Comparison of ENCODE assay signal across 8 cellular contexts in the genomic region with DNA sequence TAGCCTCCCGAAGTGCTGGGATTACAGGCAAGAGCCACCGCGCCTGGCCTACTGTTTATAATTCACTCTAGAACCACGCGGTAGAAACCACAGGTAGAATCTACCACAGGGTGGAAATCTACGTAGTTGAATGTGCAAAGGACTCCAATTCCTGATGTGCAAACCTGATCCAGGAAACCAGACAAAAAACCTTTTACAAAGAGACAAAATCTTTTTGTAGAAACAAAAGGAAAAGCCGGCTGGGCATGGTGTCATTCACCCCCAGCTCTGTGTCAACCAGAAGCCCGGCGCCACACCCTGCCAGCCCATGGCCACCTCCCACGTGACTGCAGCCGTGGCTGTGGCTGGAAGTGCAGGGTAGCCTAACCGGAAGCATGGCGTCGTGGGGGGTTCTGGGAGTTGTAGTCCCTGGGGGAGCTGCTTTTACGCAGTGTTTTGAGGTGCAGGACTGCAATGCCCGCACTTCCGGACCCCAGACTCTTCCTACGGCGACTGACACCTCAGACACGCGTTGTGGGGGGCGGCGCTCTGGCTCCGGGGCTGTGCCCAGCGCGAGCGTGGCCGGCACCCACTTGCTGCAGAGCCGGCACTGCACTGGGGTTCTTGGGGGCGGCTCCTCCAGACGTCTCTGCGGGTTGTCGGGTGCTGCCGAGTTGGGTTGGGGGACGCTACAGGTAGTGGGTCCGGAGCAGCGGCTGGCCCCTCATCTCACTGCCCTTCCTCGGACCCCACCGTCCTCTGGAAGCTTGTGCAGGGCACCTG. TPM values are rescaled to one million over a fixed set of nuclear protein-coding genes. Genes with fewer than 3 reads are reported as not detected.
DNase-seq lines count a peak whose midpoint lies in the region; ATAC-seq and TF ChIP-seq lines count a peak whose summit lies in the region.

No MANE protein-coding gene starts in this region.

- H3K4me1 Mint-ChIP-seq in nephron = peaks cover 8% of the 10 kb centered on the region

- ATAC-seq in stimulated activated naive CD8-positive, alpha-beta T cell treated with anti-CD3 and anti-CD28 coated beads, Interleukin-15, Interleukin-2, amounts not matched to agents 100 U/mL and 50 U/mL, for 24 hours = peak; percentile 99

- H3K27me3 Mint-ChIP-seq in nephron (ENCODE audit: low read depth) = peaks cover under 1% of the 10 kb centered on the region

- H3K36me3 Mint-ChIP-seq in nephron (ENCODE audit: low read depth) = no peaks in the 10 kb centered on the region

- peak overlapping the region; percentile 90 for H3K4me3 ChIP-seq in LNCaP clone FGC (ENCODE audit: low read depth, low read length)
- peak overlapping the region; percentile 76 for H3K4me3 ChIP-seq in fibroblast of the aortic adventitia (ENCODE audit: low read depth, low read length)

- TF ChIP-seq CTCF in LNCaP clone FGC (IDR thresholded peaks at IDR 0.05; ENCODE audit: control insufficient read depth, extremely low read depth, insufficient read depth) (no peak), fibroblast of the aortic adventitia (IDR thresholded peaks at IDR 0.05; ENCODE audit: insufficient read depth, low read length) (peak; percentile 34), nephron (IDR thresholded peaks at IDR 0.05; ENCODE audit: unreplicated experiment in 3 of 3) (peak in 1 of 3 experiments; percentile 10)

- peak overlapping the region; percentile 86 to 87 (median 87) for H3K4me3 Mint-ChIP-seq in nephron

- DNase-seq in ELR (ENCODE audit: low read depth) (peak; percentile 96), H4 (ENCODE audit: low spot score) (peak; percentile 100), LNCaP clone FGC (ENCODE audit: low read depth) (peak; percentile 70), RPMI8226 (peak; percentile 98), fibroblast of the aortic adventitia (ENCODE audit: low read depth) (peak; percentile 90)
- DNase-seq in activated T-helper 9 cell treated with anti-CD3 and anti-CD28 coated beads, Interleukin-2, amount 50 U/mL, for 16 hours (ENCODE audit: low read depth) = peak; percentile 92
- DNase-seq in stimulated activated naive CD8-positive, alpha-beta T cell treated with anti-CD3 and anti-CD28 coated beads, Interleukin-15, Interleukin-2, amounts not matched to agents 100 U/mL and 50 U/mL, for 24 hours = peak; percentile 95

- H3K27ac Mint-ChIP-seq in nephron = peak overlapping the region; percentile 31 to 81 (median 80)

- no peaks in the 10 kb centered on the region for H3K9me3 Mint-ChIP-seq in nephron

RNA-seq across cellular contexts. Expression of a gene that starts 41.5 kb away (rescaled TPM):
- 60.5 and 65.4 TPM in 2 replicates for total RNA-seq in H4 (2014; rRNA removed; shearing (Covaris generic))
- total RNA-seq in fibroblast of the aortic adventitia (ENCODE audit: low replicate concordance) = 40.4 and 69.4 TPM in 2 replicates

RNA-seq across cellular contexts. Expression of a gene that starts 57.7 kb away (rescaled TPM):
- not detected in 2 replicates for total RNA-seq in H4 (2014; rRNA removed; shearing (Covaris generic))
- not detected in 2 replicates for total RNA-seq in fibroblast of the aortic adventitia (ENCODE audit: low replicate concordance)

Comparison
In these comparisons a context has a peak if more than half of its experiments do, and no peak if none do; other contexts are left out.
1. Peak in every context shown above with its lines: DNase-seq, ATAC-seq and H3K4me3 ChIP-seq.